19 cellular contexts compared by ENCODE assay signal in the genomic region with DNA sequence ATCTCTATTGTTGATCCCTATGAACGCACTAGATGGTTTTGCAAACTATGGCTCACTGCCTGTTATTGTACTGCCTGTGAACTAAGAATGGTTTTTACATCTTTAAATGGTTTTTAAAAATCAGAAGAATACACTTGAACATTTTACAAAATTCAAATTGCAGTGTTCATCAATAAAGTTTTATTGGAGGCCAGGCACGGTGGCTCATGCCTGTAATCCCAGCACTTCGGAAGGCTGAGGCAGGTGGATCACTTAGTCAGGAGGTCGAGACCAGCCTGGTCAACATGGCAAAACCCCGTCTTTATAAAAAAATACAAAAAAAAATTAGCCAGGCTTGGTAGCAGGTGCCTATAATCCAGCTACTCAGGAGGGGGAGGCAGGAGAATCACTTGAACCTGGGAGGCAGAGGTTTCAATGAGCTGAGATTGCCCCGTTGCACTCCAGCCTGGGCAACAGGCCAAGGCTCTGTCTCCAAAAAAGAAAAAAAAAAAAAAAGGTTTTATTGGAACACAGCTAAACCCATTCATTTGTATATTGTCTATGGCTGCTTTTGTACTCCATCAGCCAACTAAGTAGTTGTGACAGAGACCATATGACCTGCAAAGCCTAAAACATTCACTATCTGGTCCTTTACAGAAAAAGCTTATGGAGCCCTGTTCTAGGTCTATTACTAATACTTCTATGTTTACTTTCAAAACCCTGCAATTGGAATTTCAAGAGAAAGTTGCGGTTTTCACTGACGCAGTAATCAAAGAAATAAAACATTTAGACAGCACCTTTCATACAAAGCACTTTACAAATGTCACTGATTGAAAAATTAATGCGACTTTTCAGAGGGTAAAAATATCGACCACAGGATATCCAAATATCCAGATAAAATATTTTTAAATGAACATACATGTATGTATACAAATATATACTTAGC. TPM values are rescaled to one million over a fixed set of nuclear protein-coding genes. Genes with fewer than 3 reads are reported as not detected.
DNase-seq lines count a peak whose midpoint lies in the region; ATAC-seq and TF ChIP-seq lines count a peak whose summit lies in the region.
"Had no signal": no experiment of that assay in that cellular context is flagged by ENCODE, and none has a peak within 500 bp of the region (broad histone marks: within the 10 kb centered on the region; RNA-seq: fewer than 3 reads in every experiment).

No MANE protein-coding gene starts in this region.

- peak overlapping the region; percentile 73 for H3K27ac Mint-ChIP-seq in memory B cell

- WGBS in tibial nerve, 2 donors = 71 to 72% methylated on average over 10 of the region's 10 CpGs

- DNase-seq in NCI-H2196 (lab: John Stamatoyannopoulos, UW; ENCODE audit: unreplicated experiment) (peak; percentile 4), NCI-H2196 treated with DMSO at 0.1 percent for 48 hours (lab: John Stamatoyannopoulos, UW; ENCODE audit: unreplicated experiment) (no peak), M059J (ENCODE audit: low read depth) (peak; percentile 15), RPMI8226 (peak; percentile 54), memory B cell (ENCODE audit: low spot score in 2 of 2) (no peak), tibial nerve (ENCODE audit: low spot score in 2 of 2) (no peak), SW 1271 (lab: John Stamatoyannopoulos, UW) (no peak)
- DNase-seq: activated CD4-positive, alpha-beta T cell treated with anti-CD3 and anti-CD28 coated beads, Interleukin-2, amount 50 U/mL, for 48 hours; caudate nucleus; NCI-H82; SHP77; stimulated activated CD4-positive, alpha-beta T cell treated with anti-CD3 and anti-CD28 coated beads, Interleukin-15, amount 100 ng/mL, for 24 hours had no signal

- ATAC-seq in memory B cell (ENCODE audit: low read depth) (no peak), GM21526 (IDR thresholded peaks at IDR 0.05; ENCODE audit: low FRiP score, unreplicated experiment) (no peak)
- ATAC-seq: A549 had no signal

- H3K27me3 ChIP-seq in tibial nerve = peaks cover 0 to 45% of the 10 kb centered on the region in 2 donors

- no peaks in the 10 kb centered on the region for H3K36me3 ChIP-seq in tibial nerve
- H3K36me3 ChIP-seq: prostate gland, thoracic aorta had no signal

- H3K27ac ChIP-seq in tibial nerve = no peak overlapping the region
- H3K27ac ChIP-seq: A549, prostate gland, thoracic aorta had no signal

- no peaks in the 10 kb centered on the region for H3K9me3 Mint-ChIP-seq in memory B cell

- H3K36me3 Mint-ChIP-seq in memory B cell = peaks cover 31% of the 10 kb centered on the region

- H3K4me1 Mint-ChIP-seq in memory B cell = peaks cover 51% of the 10 kb centered on the region

- no peak for TF ChIP-seq CTCF in tibial nerve (IDR thresholded peaks at IDR 0.05)

- TF ChIP-seq EP300 in tibial nerve (IDR thresholded peaks at IDR 0.05) = no peak

- TF ChIP-seq POLR2A in tibial nerve (IDR thresholded peaks at IDR 0.05) = no peak

- no peaks in the 10 kb centered on the region for H3K27me3 Mint-ChIP-seq in memory B cell

- H3K4me3 Mint-ChIP-seq in memory B cell = no peak overlapping the region

- H3K9me3 ChIP-seq in tibial nerve = no peaks in the 10 kb centered on the region
- H3K9me3 ChIP-seq: A549, prostate gland, thoracic aorta had no signal

- no peaks in the 10 kb centered on the region for H3K4me1 ChIP-seq in tibial nerve
- H3K4me1 ChIP-seq: A549, prostate gland had no signal

- H3K4me3 ChIP-seq in tibial nerve = no peak overlapping the region
- H3K4me3 ChIP-seq: A549, prostate gland, thoracic aorta had no signal

RNA-seq across cellular contexts. Expression of gene IKZF3, which starts 18.8 kb away (rescaled TPM):
- not detected in 2 replicates for total RNA-seq in M059J (2014; rRNA removed; shearing (Covaris generic))
- 1 to 10 TPM in 2 of 4 donors, under 1 TPM in 2; 0.30 to 1.9 (median 1.0) TPM for total RNA-seq in tibial nerve
- total RNA-seq: glomerular endothelial cell had no signal

RNA-seq across cellular contexts. Expression of gene ZPBP2, which starts 22.7 kb away (rescaled TPM):
- not detected in 2 replicates for total RNA-seq in M059J (2014; rRNA removed; shearing (Covaris generic))
- not detected for total RNA-seq in tibial nerve
- total RNA-seq: glomerular endothelial cell, HT-29, kidney epithelial cell, thoracic aorta had no signal

Comparison
In these comparisons a context has a peak if more than half of its experiments do, and no peak if none do; other contexts are left out.
1. DNase-seq: peak in NCI-H2196 (single experiment), M059J (single experiment) and RPMI8226 (single experiment); none in NCI-H2196 treated with DMSO at 0.1 percent for 48 hours (single experiment), memory B cell (0 of 2), tibial nerve (0 of 2) and SW 1271 (0 of 2).